26 cellular contexts compared by ENCODE assay signal in genomic region chr7:776381-776780, GRCh38.
"Had no signal": no experiment of that assay in that cellular context is flagged by ENCODE, and none has a peak within 500 bp of the region (broad histone marks: within the 10 kb centered on the region; RNA-seq: fewer than 3 reads in every experiment).

No MANE protein-coding gene starts in this region.

- ATAC-seq: left lobe of liver; naive thymus-derived CD4-positive, alpha-beta T cell; right lobe of liver; stimulated activated naive CD8-positive, alpha-beta T cell treated with anti-CD3 and anti-CD28 coated beads, Interleukin-15, Interleukin-2, amounts not matched to agents 100 U/mL and 50 U/mL, for 24 hours had no signal

- H3K27ac ChIP-seq: coronary artery, esophagus squamous epithelium, neutrophil, parathyroid adenoma, right lobe of liver, testis, tibial artery had no signal

- H3K4me3 ChIP-seq: coronary artery, esophagus squamous epithelium, lung, right lobe of liver, testis, tibial artery had no signal

- H2AFZ ChIP-seq: parathyroid adenoma had no signal

- DNase-seq: effector memory CD4-positive, alpha-beta T cell; erythroblast; esophagus squamous epithelium; foreskin melanocyte; hypothalamus; immature natural killer cell; islet precursor cell; naive thymus-derived CD4-positive, alpha-beta T cell; right lobe of liver; small intestine; stimulated activated CD4-positive, alpha-beta T cell treated with anti-CD3 and anti-CD28 coated beads, Interleukin-1b, Interleukin-23, amount 100 ng/mL, for 48 hours; stimulated activated CD4-positive, alpha-beta T cell treated with anti-CD3 and anti-CD28 coated beads, Interleukin-4, amount 100 ng/mL, for 1 hour; stimulated activated CD8-positive, alpha-beta memory T cell treated with anti-CD3 and anti-CD28 coated beads, Interleukin-4, amount 100 ng/mL, for 48 hours; stimulated activated naive CD8-positive, alpha-beta T cell treated with anti-CD3 and anti-CD28 coated beads, Interleukin-15, Interleukin-2, amounts not matched to agents 100 U/mL and 50 U/mL, for 24 hours; substantia nigra; testis; tibial artery had no signal

- H3K27me3 ChIP-seq: esophagus squamous epithelium, neutrophil, right lobe of liver, testis, tibial artery had no signal

- H3K4me1 Mint-ChIP-seq: immature natural killer cell; naive thymus-derived CD4-positive, alpha-beta T cell had no signal

- H3K9me3 ChIP-seq: esophagus squamous epithelium, neutrophil, right lobe of liver, testis, tibial artery had no signal

- H3K4me1 ChIP-seq: right lobe of liver had no signal

- H3K9ac ChIP-seq: parathyroid adenoma had no signal

- H3K27me3 Mint-ChIP-seq: memory B cell; naive thymus-derived CD4-positive, alpha-beta T cell; progenitor cell of endocrine pancreas; type B pancreatic cell had no signal

- H3K27ac Mint-ChIP-seq: immature natural killer cell; memory B cell; mesothelial cell of epicardium; naive thymus-derived CD4-positive, alpha-beta T cell; progenitor cell of endocrine pancreas; type B pancreatic cell had no signal

- H3K4me3 Mint-ChIP-seq: immature natural killer cell; memory B cell; mesothelial cell of epicardium; naive thymus-derived CD4-positive, alpha-beta T cell; type B pancreatic cell had no signal

- H3K9me3 Mint-ChIP-seq: immature natural killer cell; memory B cell; mesothelial cell of epicardium; naive thymus-derived CD4-positive, alpha-beta T cell; type B pancreatic cell had no signal
